In genomic region chr1:204517382-204517781, GRCh38 we compare ENCODE assay signal across 8 cellular contexts. TPM values are rescaled to one million over a fixed set of nuclear protein-coding genes. Genes with fewer than 3 reads are reported as not detected.
DNase-seq lines count a peak whose midpoint lies in the region; ATAC-seq, FAIRE-seq and TF ChIP-seq lines count a peak whose summit lies in the region.
"Not testable (repeated sequence)": the region's sequence is repeated elsewhere in the genome, so short reads cannot be mapped to it uniquely, and the experiment has no call there.

No MANE protein-coding gene starts in this region.

- H3K9me3 Mint-ChIP-seq in activated naive CD4-positive, alpha-beta T cell treated with anti-CD3 and anti-CD28 coated beads, Interleukin-2, amount 50 U/mL, for 72 hours; osteocyte (ENCODE audit: unreplicated experiment): not testable (repeated sequence)

- CTCF ChIA-PET in Panc1 (lab: Charles Lee) = interaction anchor here (2.0 kb wide), 1 partner anchor 49 kb away, joined by 5 read pairs; no protein-coding TSS in a partner anchor

- H3K36me3 ChIP-seq in HAP-1 (replicated peaks) (peaks cover 29% of the 10 kb centered on the region), keratinocyte (ENCODE audit: control insufficient read depth in 2 of 2, extremely low read depth in 1 of 2, insufficient read depth in 2 of 2, low read length in 2 of 2) (peaks cover 1 to 10% of the 10 kb centered on the region in 2 experiments), stomach (peaks cover 0 to 19% (median 8%) of the 10 kb centered on the region in 4 donors)
- not testable (repeated sequence) for H3K36me3 ChIP-seq in Panc1 (ENCODE audit: control insufficient read depth, insufficient read depth, low read length)

- not testable (repeated sequence) for H3K9me3 ChIP-seq in HAP-1; Panc1 (ENCODE audit: control insufficient read depth, insufficient read depth, low read depth, low read length); keratinocyte (ENCODE audit: control insufficient read depth, low read depth, low read length); stomach

- H3K79me2 ChIP-seq in keratinocyte (ENCODE audit: control insufficient read depth, insufficient read depth, low read length) = peaks cover 53% of the 10 kb centered on the region

- not testable (repeated sequence) for H3K9me1 ChIP-seq in keratinocyte (ENCODE audit: control insufficient read depth, extremely low read depth, insufficient read depth, low read length)

- peaks cover 10% of the 10 kb centered on the region for H3K4me1 ChIP-seq in HAP-1
- not testable (repeated sequence) for H3K4me1 ChIP-seq in Panc1 (ENCODE audit: control insufficient read depth, insufficient read depth, low read length)
- peaks cover 17% of the 10 kb centered on the region for H3K4me1 ChIP-seq in keratinocyte (ENCODE audit: control insufficient read depth, extremely low read depth, insufficient read depth, low read length)
- peaks cover 30 to 65% (median 41%) of the 10 kb centered on the region in 4 donors for H3K4me1 ChIP-seq in stomach

- H3K4me2 ChIP-seq in keratinocyte (ENCODE audit: control insufficient read depth, extremely low read depth, insufficient read depth, low read depth, low read length) = peak overlapping the region; percentile 70

- dilution Hi-C loops in keratinocyte (cut with MboI; ENCODE audit: extremely low pct_ligation_motif_present, low sequenced_read_pairs) = not testable (repeated sequence)

- H3K4me1 Mint-ChIP-seq in osteocyte (ENCODE audit: unreplicated experiment) = peaks cover 37% of the 10 kb centered on the region

- not testable (repeated sequence) for H3K27me3 ChIP-seq in HAP-1 (ENCODE audit: low read depth); Panc1 (ENCODE audit: control insufficient read depth, insufficient read depth, low read length); keratinocyte (ENCODE audit: control insufficient read depth, extremely low read depth, insufficient read depth, low read length); stomach

- in situ Hi-C loops in HAP-1 (cut with MboI; ENCODE audit: low sequenced_read_pairs) = loop anchor here (25.0 kb wide), 2 partner anchors 355 to 655 kb away; partner anchors contain the start of genes ETNK2, REN and SNRPE
- in situ Hi-C loops in Panc1 (cut with HindIII; ENCODE audit: low pct_unique_long_range_greater_than_20kb, low sequenced_read_pairs) = not testable (repeated sequence)

- peak overlapping the region; percentile 87 for H3K4me3 ChIP-seq in AG09309 (ENCODE audit: control insufficient read depth, low read depth, low read length)
- H3K4me3 ChIP-seq in HAP-1 = peak overlapping the region; percentile 99
- H3K4me3 ChIP-seq in Panc1 (ENCODE audit: low read depth in 2 of 2, low read length in 2 of 2) = peak overlapping the region; percentile 72 to 88
- peak overlapping the region; percentile 93 for H3K4me3 ChIP-seq in epithelial cell of proximal tubule (ENCODE audit: low read depth, low read length)
- H3K4me3 ChIP-seq in keratinocyte (ENCODE audit: control insufficient read depth in 2 of 3, extremely low read depth in 1 of 3, insufficient read depth in 2 of 3, low read depth in 1 of 3, low read length in 3 of 3) = peak overlapping the region; percentile 64 to 99 (median 97)
- peak overlapping the region; percentile 62 to 87 (median 73) for H3K4me3 ChIP-seq in stomach

- not testable (repeated sequence) for DNase-seq in AG09309 (ENCODE audit: low read depth); HAP-1 (ENCODE audit: low spot score in 2 of 2); Panc1 (ENCODE audit: low read depth, low spot score); epithelial cell of proximal tubule (ENCODE audit: low read depth); keratinocyte (ENCODE audit: low read depth, low spot score); osteocyte (ENCODE audit: extremely low spot score, unreplicated experiment); stomach
- DNase-seq in activated naive CD4-positive, alpha-beta T cell treated with anti-CD3 and anti-CD28 coated beads, Interleukin-2, amount 50 U/mL, for 72 hours (ENCODE audit: low spot score in 2 of 2) = peak; percentile 10 to 76

- POLR2A ChIA-PET in Panc1 (lab: Charles Lee) = not testable (repeated sequence)

- not testable (repeated sequence) for TF ChIP-seq EP300 in stomach (IDR thresholded peaks at IDR 0.05)

- not testable (repeated sequence) for H4K20me1 ChIP-seq in keratinocyte (ENCODE audit: control insufficient read depth, extremely low read depth, insufficient read depth, low read length)

- H3K4me3 Mint-ChIP-seq in osteocyte (ENCODE audit: unreplicated experiment) = peak overlapping the region; percentile 68

- not testable (repeated sequence) for BruUV-seq in Panc1 (replicated peaks; lab: Mats Ljungman, UMichigan)

- FAIRE-seq in keratinocyte (lab: Jason Lieb, UNC) = not testable (repeated sequence)

- H3K27me3 Mint-ChIP-seq in osteocyte (ENCODE audit: unreplicated experiment) = not testable (repeated sequence)

- TF ChIP-seq CTCF in AG09309 (IDR thresholded peaks at IDR 0.05; ENCODE audit: control insufficient read depth, insufficient read depth, low read depth, low read length, missing control alignments); Panc1 (IDR thresholded peaks at IDR 0.05); epithelial cell of proximal tubule (conservative IDR thresholded peaks at IDR 0.05; ENCODE audit: low read depth, low read length); keratinocyte (optimal IDR thresholded peaks at IDR 0.05 in 1 of 3, IDR thresholded peaks at IDR 0.05 in 1 of 3, conservative IDR thresholded peaks at IDR 0.05 in 1 of 3; ENCODE audit: extremely low read depth in 1 of 3, insufficient read depth in 2 of 3, low read length in 3 of 3); osteocyte (IDR thresholded peaks at IDR 0.05); stomach (IDR thresholded peaks at IDR 0.05): not testable (repeated sequence)

- 77 to 94% (median 83%) methylated on average over 18 to 19 of the region's 19 CpGs for WGBS in stomach, 5 donors

- not testable (repeated sequence) for ATAC-seq in Panc1; activated naive CD4-positive, alpha-beta T cell treated with anti-CD3 and anti-CD28 coated beads, Interleukin-2, amount 50 U/mL, for 72 hours

- peak overlapping the region; percentile 97 for H3K9ac ChIP-seq in keratinocyte (ENCODE audit: control insufficient read depth, extremely low read depth, insufficient read depth, low read length)

- peak overlapping the region in 1 of 2 donors; percentile 52 for H3K27ac Mint-ChIP-seq in activated naive CD4-positive, alpha-beta T cell treated with anti-CD3 and anti-CD28 coated beads, Interleukin-2, amount 50 U/mL, for 72 hours
- H3K27ac Mint-ChIP-seq in osteocyte (ENCODE audit: unreplicated experiment) = peak overlapping the region; percentile 50

- H3K27ac ChIP-seq in Panc1 (ENCODE audit: low read length) (peak overlapping the region; percentile 96), stomach (peak overlapping the region in 3 of 5 donors; percentile 93 to 96 (median 96))
- not testable (repeated sequence) for H3K27ac ChIP-seq in keratinocyte (ENCODE audit: control insufficient read depth, insufficient read depth, low read length)

- intact Hi-C loops in Panc1 (cut with micrococcal nuclease; ENCODE audit: unreplicated experiment); stomach (cut with DNase I; ENCODE audit: low total_unique reads): not testable (repeated sequence)

- not testable (repeated sequence) for H2AFZ ChIP-seq in keratinocyte (ENCODE audit: control insufficient read depth, low read length)

- peaks cover 25 to 28% of the 10 kb centered on the region in 2 donors for H3K36me3 Mint-ChIP-seq in activated naive CD4-positive, alpha-beta T cell treated with anti-CD3 and anti-CD28 coated beads, Interleukin-2, amount 50 U/mL, for 72 hours
- H3K36me3 Mint-ChIP-seq in osteocyte (ENCODE audit: unreplicated experiment) = not testable (repeated sequence)

- TF ChIP-seq POLR2A in stomach (IDR thresholded peaks at IDR 0.05) = not testable (repeated sequence)

RNA-seq across cellular contexts. Expression of gene MDM4, which starts 1.2 kb away (rescaled TPM):
- total RNA-seq in Panc1 (2021; ENCODE audit: unreplicated experiment) = 42.1 TPM
- 2.6 TPM for polyA plus RNA-seq in Panc1 (2012; ENCODE audit: insufficient read length)
- total RNA-seq in activated naive CD4-positive, alpha-beta T cell treated with anti-CD3 and anti-CD28 coated beads, Interleukin-2, amount 50 U/mL, for 72 hours = 10 to 100 TPM; 87.2 to 97.9 TPM
- total RNA-seq in epithelial cell of proximal tubule = 6.1 and 11.2 TPM in 2 replicates
- polyA plus RNA-seq in keratinocyte = 6.8 to 17.8 TPM (median 8.6 TPM) in 3 replicates
- polyA plus RNA-seq in keratinocyte (2011; ENCODE audit: low read depth) = 36.9 TPM
- polyA plus RNA-seq in keratinocyte (2011; cell fraction: cytosol; rRNA removed) = 1.9 and 3.5 TPM in 2 replicates
- polyA plus RNA-seq in keratinocyte (2011; cell fraction: nucleus; rRNA removed) = 26.4 and 30.8 TPM in 2 replicates
- 4.5 and 12.7 TPM in 2 replicates for polyA plus RNA-seq in keratinocyte (2012; ENCODE audit: low replicate concordance)
- polyA minus RNA-seq in keratinocyte = 20.8 to 68.3 TPM (median 32.4 TPM) in 3 replicates
- polyA minus RNA-seq in keratinocyte (2011; cell fraction: cytosol; rRNA and poly(A)+ RNA removed) = 4.8 TPM
- polyA minus RNA-seq in keratinocyte (2011; cell fraction: nucleus; rRNA and poly(A)+ RNA removed) = 43.8 and 78.3 TPM in 2 replicates
- 70.8 and 77.3 TPM in 2 replicates for total RNA-seq in osteocyte
- total RNA-seq in stomach = 100 to 1,000 TPM in 3 of 5 donors, 10 to 100 TPM in 2; 25.8 to 265 (median 118) TPM
- polyA plus RNA-seq in stomach = 1 to 10 TPM; 2.3 to 7.7 (median 2.9) TPM

RNA-seq across cellular contexts. Expression of gene PIK3C2B, which starts 22.8 kb away (rescaled TPM):
- 19.1 TPM for total RNA-seq in Panc1 (2021; ENCODE audit: unreplicated experiment)
- 12.8 TPM for polyA plus RNA-seq in Panc1 (2012; ENCODE audit: insufficient read length)
- 10 to 100 TPM; 26.3 to 65.6 TPM for total RNA-seq in activated naive CD4-positive, alpha-beta T cell treated with anti-CD3 and anti-CD28 coated beads, Interleukin-2, amount 50 U/mL, for 72 hours
- 1.0 and 2.1 TPM in 2 replicates for total RNA-seq in epithelial cell of proximal tubule
- 5.4 to 11.2 TPM (median 6.3 TPM) in 3 replicates for polyA plus RNA-seq in keratinocyte
- 7.3 TPM for polyA plus RNA-seq in keratinocyte (2011; ENCODE audit: low read depth)
- 4.2 and 5.1 TPM in 2 replicates for polyA plus RNA-seq in keratinocyte (2011; cell fraction: cytosol; rRNA removed)
- polyA plus RNA-seq in keratinocyte (2011; cell fraction: nucleus; rRNA removed) = 15.4 and 17.4 TPM in 2 replicates
- polyA plus RNA-seq in keratinocyte (2012; ENCODE audit: low replicate concordance) = 4.6 and 8.5 TPM in 2 replicates
- 15.1 to 30.8 TPM (median 26.3 TPM) in 3 replicates for polyA minus RNA-seq in keratinocyte
- 23.6 TPM for polyA minus RNA-seq in keratinocyte (2011; cell fraction: cytosol; rRNA and poly(A)+ RNA removed)
- 21.5 and 25.7 TPM in 2 replicates for polyA minus RNA-seq in keratinocyte (2011; cell fraction: nucleus; rRNA and poly(A)+ RNA removed)
- total RNA-seq in osteocyte = 14.9 and 17.5 TPM in 2 replicates
- total RNA-seq in stomach = 100 to 1,000 TPM in 2 of 5 donors, 10 to 100 TPM in 3; 16.1 to 129 (median 65.3) TPM
- 1 to 10 TPM; 4.1 to 5.5 (median 5.0) TPM for polyA plus RNA-seq in stomach
